ENCODE assay signal across 32 cellular contexts in genomic region chr4:14829795-14830194, GRCh38.
"Had no signal": no experiment of that assay in that cellular context is flagged by ENCODE, and none has a peak within 500 bp of the region (broad histone marks: within the 10 kb centered on the region; RNA-seq: fewer than 3 reads in every experiment).

No MANE protein-coding gene starts in this region.

- H3K4me1 ChIP-seq: Peyer's patch, SJSA1 had no signal

- H3K4me3 ChIP-seq: Peyer's patch, SJSA1 had no signal

- H3K36me3 ChIP-seq: brain microvascular endothelial cell, Peyer's patch, SJSA1 had no signal

- DNase-seq: activated CD4-positive, alpha-beta T cell treated with anti-CD3 and anti-CD28 coated beads for 36 hours; activated CD4-positive, alpha-beta T cell treated with anti-CD3 and anti-CD28 coated beads, Interleukin-2, amount 10 ng/mL, durations not matched to agents 7 days and 5 days; activated CD4-positive, alpha-beta T cell treated with anti-CD3 and anti-CD28 coated beads, Interleukin-2, amount 50 U/mL, for 48 hours; activated CD8-positive, alpha-beta T cell treated with anti-CD3 and anti-CD28 coated beads, Interleukin-2, amount 10 ng/mL, durations not matched to agents 7 days and 5 days; activated gamma-delta T cell treated with Interleukin-2 at 50 U/mL for 16 hours; activated naive CD4-positive, alpha-beta T cell treated with anti-CD3 and anti-CD28 coated beads, Interleukin-2, amount 10 ng/mL, durations not matched to agents 7 days and 5 days; activated naive CD8-positive, alpha-beta T cell treated with anti-CD3 and anti-CD28 coated beads, Interleukin-2, amount 50 U/mL, for 24 hours; activated T-cell treated with anti-CD3 and anti-CD28 coated beads, Interleukin-2, amount 50 U/mL, for 24 hours; anterior cingulate cortex; brain microvascular endothelial cell; central memory CD4-positive, alpha-beta T cell; NCI-H1092 treated with DMSO at 0.1 percent for 48 hours; NCI-H1417; NCI-H146; NCI-H187; NCI-H2029 treated with DMSO at 0.1 percent for 48 hours; NCI-H2107; NCI-H2171; NCI-H510A; NCI-H526; NCI-H748 treated with DMSO at 0.1 percent for 48 hours; NK-92 treated with Interleukin-12 subunit alpha and Interleukin-12 subunit beta, amount 100 ng/mL, for 24 hours; PC-3; Peyer's patch; RPMI8226; SHP77 treated with DMSO at 0.1 percent for 48 hours; SK-N-SH had no signal

- H3K9me3 ChIP-seq: Peyer's patch, SJSA1, SK-N-SH had no signal

- H3K27me3 ChIP-seq: brain microvascular endothelial cell, Peyer's patch, SJSA1 had no signal

- ATAC-seq: activated CD4-positive, alpha-beta T cell treated with anti-CD3 and anti-CD28 coated beads for 36 hours; activated CD4-positive, CD25-positive, alpha-beta regulatory T cell treated with anti-CD3 and anti-CD28 coated beads, Interleukin-2, amount 50 U/mL, for 24 hours; activated CD8-positive, alpha-beta T cell treated with anti-CD3 and anti-CD28 coated beads, Interleukin-2, amount 10 ng/mL, durations not matched to agents 7 days and 5 days; activated naive CD8-positive, alpha-beta T cell treated with anti-CD3 and anti-CD28 coated beads, Interleukin-2, amount 50 U/mL, for 24 hours; PC-3; WTC11 had no signal

- FAIRE-seq: TTC549 had no signal

- H3K27ac ChIP-seq: brain microvascular endothelial cell, KMS-11, Peyer's patch, SJSA1 had no signal
